Comparison of ENCODE assay signal across 24 cellular contexts in the genomic region with DNA sequence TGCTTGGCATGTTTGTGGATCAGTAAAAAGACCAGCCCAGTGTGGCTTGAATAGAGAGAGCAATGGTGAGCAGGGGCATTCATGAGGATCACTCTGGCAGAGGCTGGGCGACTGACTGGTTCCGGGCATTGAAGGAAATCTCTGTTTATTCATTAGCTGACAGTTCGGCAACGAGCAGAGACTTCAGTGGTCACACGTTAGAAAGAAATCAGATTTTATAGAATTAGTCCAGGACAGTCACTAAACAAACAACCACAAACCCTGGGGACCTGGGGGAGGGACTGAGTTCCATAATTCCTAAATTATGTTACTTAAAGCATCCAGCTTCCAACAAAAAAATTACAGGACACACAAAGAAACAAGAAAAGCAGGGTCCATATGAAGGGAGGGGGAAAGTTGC.
"Had no signal": no experiment of that assay in that cellular context is flagged by ENCODE, and none has a peak within 500 bp of the region (broad histone marks: within the 10 kb centered on the region; RNA-seq: fewer than 3 reads in every experiment).

No MANE protein-coding gene starts in this region.

- H2AFZ ChIP-seq: hepatocyte, neural progenitor cell, parathyroid adenoma had no signal

- H3K36me3 ChIP-seq: colonic mucosa, neural progenitor cell, transverse colon had no signal

- H3K79me2 ChIP-seq: hepatocyte, parathyroid adenoma had no signal

- ATAC-seq: foreskin keratinocyte; left cardiac atrium; left ventricle myocardium superior; naive thymus-derived CD8-positive, alpha-beta T cell; psoas muscle; right lobe of liver; stimulated activated naive B cell treated with anti-CD40 and anti-IgM and Interleukin-4, amounts not matched to agents 10 μg/mL and 1 μg/mL and 100 μg/mL, for 72 hours; stimulated activated naive CD8-positive, alpha-beta T cell treated with anti-CD3 and anti-CD28 coated beads, Interleukin-15, amount 100 ng/mL, for 72 hours had no signal

- H3K4me1 ChIP-seq: colonic mucosa, neural progenitor cell, right lobe of liver, testis had no signal

- H3K4me3 Mint-ChIP-seq: naive thymus-derived CD8-positive, alpha-beta T cell; neural progenitor cell; stimulated activated naive B cell treated with anti-CD40 and anti-IgM and Interleukin-4, amounts not matched to agents 10 μg/mL and 1 μg/mL and 100 μg/mL, for 72 hours; stimulated activated naive CD8-positive, alpha-beta T cell treated with anti-CD3 and anti-CD28 coated beads, Interleukin-15, amount 100 ng/mL, for 72 hours had no signal

- H3K4me2 ChIP-seq: hepatocyte, neural progenitor cell had no signal

- H3K27me3 Mint-ChIP-seq: naive thymus-derived CD8-positive, alpha-beta T cell; stimulated activated naive B cell treated with anti-CD40 and anti-IgM and Interleukin-4, amounts not matched to agents 10 μg/mL and 1 μg/mL and 100 μg/mL, for 72 hours; stimulated activated naive CD8-positive, alpha-beta T cell treated with anti-CD3 and anti-CD28 coated beads, Interleukin-15, amount 100 ng/mL, for 72 hours had no signal

- H3K9me3 ChIP-seq: colonic mucosa, psoas muscle, right lobe of liver, spleen, testis, transverse colon had no signal

- H3K4me1 Mint-ChIP-seq: neural progenitor cell had no signal

- DNase-seq: colonic mucosa; dermis blood vessel endothelial cell; erythroblast; foreskin keratinocyte; kidney; left cardiac atrium; left ventricle myocardium superior; naive thymus-derived CD8-positive, alpha-beta T cell; occipital lobe; psoas muscle; retina; right lobe of liver; spleen; stimulated activated CD4-positive, alpha-beta T cell treated with anti-CD3 and anti-CD28 coated beads, Interleukin-15, amount 100 ng/mL, for 24 hours; stimulated activated CD4-positive, alpha-beta T cell treated with anti-CD3 and anti-CD28 coated beads, Interleukin-1b, Interleukin-23, amount 100 ng/mL, for 48 hours; stimulated activated CD4-positive, alpha-beta T cell treated with anti-CD3 and anti-CD28 coated beads, Interleukin-4, amount 100 ng/mL, for 24 hours; stimulated activated naive B cell treated with anti-CD40 and anti-IgM and Interleukin-4, amounts not matched to agents 10 μg/mL and 1 μg/mL and 100 μg/mL, for 72 hours; stimulated activated naive CD8-positive, alpha-beta T cell treated with anti-CD3 and anti-CD28 coated beads, Interleukin-15, amount 100 ng/mL, for 72 hours; testis; transverse colon had no signal

- H3K9ac ChIP-seq: neural progenitor cell, parathyroid adenoma had no signal

- H3K27ac ChIP-seq: colonic mucosa, foreskin keratinocyte, hepatocyte, neural progenitor cell, parathyroid adenoma, psoas muscle, right lobe of liver, spleen, testis, transverse colon had no signal

- H3K27ac Mint-ChIP-seq: neural progenitor cell; stimulated activated naive B cell treated with anti-CD40 and anti-IgM and Interleukin-4, amounts not matched to agents 10 μg/mL and 1 μg/mL and 100 μg/mL, for 72 hours had no signal

- H3K4me3 ChIP-seq: colonic mucosa, hepatocyte, lung, neural progenitor cell, psoas muscle, right lobe of liver, spleen, testis, transverse colon had no signal

- H3K27me3 ChIP-seq: colonic mucosa, foreskin keratinocyte, hepatocyte, neural progenitor cell, right lobe of liver, spleen, testis, transverse colon had no signal

- H3K9me3 Mint-ChIP-seq: naive thymus-derived CD8-positive, alpha-beta T cell; neural progenitor cell; stimulated activated naive B cell treated with anti-CD40 and anti-IgM and Interleukin-4, amounts not matched to agents 10 μg/mL and 1 μg/mL and 100 μg/mL, for 72 hours had no signal
